22 cellular contexts compared by ENCODE assay signal in genomic region chr12:14065094-14065493, GRCh38.
"Had no signal": no experiment of that assay in that cellular context is flagged by ENCODE, and none has a peak within 500 bp of the region (broad histone marks: within the 10 kb centered on the region; RNA-seq: fewer than 3 reads in every experiment).

No MANE protein-coding gene starts in this region.

- H3K9me3 ChIP-seq: mucosa of descending colon, stomach, thoracic aorta, transverse colon had no signal

- ATAC-seq: heart left ventricle, mucosa of descending colon, natural killer cell, right cardiac atrium had no signal

- H3K27ac Mint-ChIP-seq: natural killer cell had no signal

- FAIRE-seq: islet of Langerhans, small intestine had no signal

- H3K36me3 ChIP-seq: heart left ventricle, ovary, stomach, thoracic aorta, transverse colon had no signal

- H3K4me1 ChIP-seq: stomach had no signal

- H3K4me3 Mint-ChIP-seq: natural killer cell, neural crest cell had no signal

- H3K27ac ChIP-seq: dorsolateral prefrontal cortex, heart left ventricle, ovary, stomach, thoracic aorta, transverse colon had no signal

- H3K4me3 ChIP-seq: dorsolateral prefrontal cortex, heart left ventricle, mucosa of descending colon, ovary, stomach, thoracic aorta, transverse colon had no signal

- H3K36me3 Mint-ChIP-seq: natural killer cell had no signal

- DNase-seq: cortex of kidney; dorsolateral prefrontal cortex; effector CD8-positive, alpha-beta T cell; foreskin melanocyte; heart left ventricle; hippocampal formation; kidney glomerular epithelial cell; mammary epithelial cell; mucosa of descending colon; natural killer cell; nucleus accumbens; ovary; right cardiac atrium; small intestine; stimulated activated CD4-positive, alpha-beta T cell treated with anti-CD3 and anti-CD28 coated beads, Interleukin-12 subunit alpha, Interleukin-12 subunit beta, amount 100 ng/mL, for 4 hours; stimulated activated naive CD4-positive, alpha-beta T cell; stomach; substantia nigra; transverse colon had no signal

- H3K27me3 ChIP-seq: dorsolateral prefrontal cortex, heart left ventricle, ovary, stomach, transverse colon had no signal

- H3K4me1 Mint-ChIP-seq: natural killer cell, neural crest cell had no signal
